Comparison of ENCODE assay signal across 26 cellular contexts in the genomic region with DNA sequence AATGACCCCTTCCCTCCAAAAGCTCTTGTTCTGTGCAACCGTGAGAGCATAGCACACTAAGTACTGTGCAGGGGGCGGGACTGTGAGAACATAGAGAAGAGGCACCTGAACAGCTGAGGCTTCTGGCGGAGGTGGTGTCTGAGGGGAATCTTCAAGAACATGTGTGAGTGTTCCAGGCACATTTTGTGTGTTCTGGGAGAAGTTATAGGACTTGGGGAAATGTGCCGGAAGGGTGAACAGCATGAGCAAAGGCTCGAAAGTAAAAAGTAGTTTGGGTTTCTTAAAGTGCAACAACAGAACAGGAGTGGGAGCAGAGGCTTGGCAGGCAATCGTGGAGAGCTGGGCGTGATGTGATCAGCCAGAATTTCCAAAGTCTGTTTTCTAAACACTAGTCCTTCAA. TPM values are rescaled to one million over a fixed set of nuclear protein-coding genes. Genes with fewer than 3 reads are reported as not detected.
"Had no signal": no experiment of that assay in that cellular context is flagged by ENCODE, and none has a peak within 500 bp of the region (broad histone marks: within the 10 kb centered on the region; RNA-seq: fewer than 3 reads in every experiment).

No MANE protein-coding gene starts in this region.

- H3K36me3 ChIP-seq: esophagus squamous epithelium, lower lobe of right lung, sigmoid colon, stomach, tibial artery had no signal

- DNase-seq: dermis blood vessel endothelial cell; effector memory CD8-positive, alpha-beta T cell; erythroblast; esophagus squamous epithelium; foreskin melanocyte; glutamatergic neuron; immature natural killer cell; left ventricle myocardium superior; lower lobe of right lung; natural killer cell; psoas muscle; right cardiac atrium; sigmoid colon; stimulated activated CD4-positive, alpha-beta T cell treated with anti-CD3 and anti-CD28 coated beads, Interleukin-2, amount 100 ng/mL, for 24 hours; stimulated activated CD4-positive, alpha-beta T cell treated with anti-CD3 and anti-CD28 coated beads, Interleukin-4, amount 100 ng/mL, for 24 hours; stimulated activated naive CD4-positive, alpha-beta T cell treated with Interleukin-2 at 50 U/mL for 16 hours; stomach; testis; tibial artery had no signal

- H3K4me1 ChIP-seq: esophagus squamous epithelium, lower lobe of right lung, psoas muscle, sigmoid colon, stomach, testis, tibial artery had no signal

- H3K4me3 Mint-ChIP-seq: effector memory CD8-positive, alpha-beta T cell; immature natural killer cell; natural killer cell; neural crest cell; stimulated activated effector memory CD8-positive, alpha-beta T cell treated with anti-CD3 and anti-CD28 coated beads, Interleukin-12 subunit alpha, Interleukin-12 subunit beta, amount 100 ng/mL, for 72 hours; type B pancreatic cell had no signal

- H3K27me3 ChIP-seq: testis had no signal

- H3K27ac Mint-ChIP-seq: effector memory CD8-positive, alpha-beta T cell; immature natural killer cell; natural killer cell; stimulated activated effector memory CD8-positive, alpha-beta T cell treated with anti-CD3 and anti-CD28 coated beads, Interleukin-12 subunit alpha, Interleukin-12 subunit beta, amount 100 ng/mL, for 72 hours; type B pancreatic cell had no signal

- H3K4me1 Mint-ChIP-seq: immature natural killer cell; natural killer cell; neural crest cell; stimulated activated effector memory CD8-positive, alpha-beta T cell treated with anti-CD3 and anti-CD28 coated beads, Interleukin-12 subunit alpha, Interleukin-12 subunit beta, amount 100 ng/mL, for 72 hours had no signal

- H3K9me3 ChIP-seq: esophagus squamous epithelium, lower lobe of right lung, psoas muscle, sigmoid colon, stomach, testis, tibial artery had no signal

- H3K36me3 Mint-ChIP-seq: immature natural killer cell; natural killer cell; stimulated activated effector memory CD8-positive, alpha-beta T cell treated with anti-CD3 and anti-CD28 coated beads, Interleukin-12 subunit alpha, Interleukin-12 subunit beta, amount 100 ng/mL, for 72 hours; type B pancreatic cell had no signal

- H3K9me3 Mint-ChIP-seq: immature natural killer cell; natural killer cell; neural crest cell; stimulated activated effector memory CD8-positive, alpha-beta T cell treated with anti-CD3 and anti-CD28 coated beads, Interleukin-12 subunit alpha, Interleukin-12 subunit beta, amount 100 ng/mL, for 72 hours; type B pancreatic cell had no signal

- H3K27ac ChIP-seq: coronary artery, esophagus squamous epithelium, lower lobe of right lung, psoas muscle, sigmoid colon, stomach, testis, tibial artery had no signal

- H3K4me3 ChIP-seq: coronary artery, esophagus squamous epithelium, lower lobe of right lung, psoas muscle, sigmoid colon, stomach, testis, tibial artery had no signal

RNA-seq across cellular contexts. Expression of gene SYN3, which starts 12.4 kb away (rescaled TPM):
- total RNA-seq: left ventricle myocardium superior, mononuclear cell, osteocyte, renal cortical epithelial cell had no signal
